Comparison of ENCODE assay signal across 1 cellular context in the genomic region with DNA sequence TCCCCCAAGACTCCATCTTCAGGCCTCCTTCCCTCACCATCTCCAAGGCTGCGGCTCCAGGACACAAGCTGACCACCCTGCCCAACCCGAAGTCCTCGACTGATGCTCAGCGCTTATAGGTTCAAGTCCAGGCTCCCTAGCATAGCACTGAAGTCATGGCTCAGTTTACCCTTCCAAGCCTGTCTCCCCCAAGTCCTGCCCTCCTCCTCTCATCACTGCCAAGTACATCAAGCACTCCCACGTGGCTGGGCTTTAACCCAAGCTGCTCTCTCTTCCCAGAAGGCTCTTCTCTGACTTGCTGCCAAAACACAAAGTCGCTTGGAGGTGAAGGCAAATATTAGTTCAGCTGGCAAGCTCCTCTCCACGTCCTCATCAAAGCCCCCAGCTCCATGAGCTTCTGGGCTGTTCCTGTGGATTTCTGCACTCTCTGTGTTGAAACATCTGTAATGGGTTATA.
TF ChIP-seq lines count a peak whose summit lies in the region.

No MANE protein-coding gene starts in this region.

TF ChIP-seq in HepG2, 621 proteins besides CTCF, POLR2A, EP300 and RAD21 (continued from another document and continues in another):
- TF ChIP-seq, protein P1, sequence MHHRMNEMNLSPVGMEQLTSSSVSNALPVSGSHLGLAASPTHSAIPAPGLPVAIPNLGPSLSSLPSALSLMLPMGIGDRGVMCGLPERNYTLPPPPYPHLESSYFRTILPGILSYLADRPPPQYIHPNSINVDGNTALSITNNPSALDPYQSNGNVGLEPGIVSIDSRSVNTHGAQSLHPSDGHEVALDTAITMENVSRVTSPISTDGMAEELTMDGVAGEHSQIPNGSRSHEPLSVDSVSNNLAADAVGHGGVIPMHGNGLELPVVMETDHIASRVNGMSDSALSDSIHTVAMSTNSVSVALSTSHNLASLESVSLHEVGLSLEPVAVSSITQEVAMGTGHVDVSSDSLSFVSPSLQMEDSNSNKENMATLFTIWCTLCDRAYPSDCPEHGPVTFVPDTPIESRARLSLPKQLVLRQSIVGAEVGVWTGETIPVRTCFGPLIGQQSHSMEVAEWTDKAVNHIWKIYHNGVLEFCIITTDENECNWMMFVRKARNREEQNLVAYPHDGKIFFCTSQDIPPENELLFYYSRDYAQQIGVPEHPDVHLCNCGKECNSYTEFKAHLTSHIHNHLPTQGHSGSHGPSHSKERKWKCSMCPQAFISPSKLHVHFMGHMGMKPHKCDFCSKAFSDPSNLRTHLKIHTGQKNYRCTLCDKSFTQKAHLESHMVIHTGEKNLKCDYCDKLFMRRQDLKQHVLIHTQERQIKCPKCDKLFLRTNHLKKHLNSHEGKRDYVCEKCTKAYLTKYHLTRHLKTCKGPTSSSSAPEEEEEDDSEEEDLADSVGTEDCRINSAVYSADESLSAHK (CRISPR knock-in tag; IDR thresholded peaks at IDR 0.05; ENCODE audit: borderline replicate concordance), result no peak
- TF ChIP-seq NONO (IDR thresholded peaks at IDR 0.05), result no peak
- TF ChIP-seq NONO (CRISPR knock-in tag; conservative IDR thresholded peaks at IDR 0.05), result 0 out of 2 replicates have a peak, but pooled peaks have one; percentile 20
- no peak for TF ChIP-seq ZNF431 (CRISPR knock-in tag; IDR thresholded peaks at IDR 0.05; ENCODE audit: borderline replicate concordance, low read depth)
- TF ChIP-seq, protein P2, sequence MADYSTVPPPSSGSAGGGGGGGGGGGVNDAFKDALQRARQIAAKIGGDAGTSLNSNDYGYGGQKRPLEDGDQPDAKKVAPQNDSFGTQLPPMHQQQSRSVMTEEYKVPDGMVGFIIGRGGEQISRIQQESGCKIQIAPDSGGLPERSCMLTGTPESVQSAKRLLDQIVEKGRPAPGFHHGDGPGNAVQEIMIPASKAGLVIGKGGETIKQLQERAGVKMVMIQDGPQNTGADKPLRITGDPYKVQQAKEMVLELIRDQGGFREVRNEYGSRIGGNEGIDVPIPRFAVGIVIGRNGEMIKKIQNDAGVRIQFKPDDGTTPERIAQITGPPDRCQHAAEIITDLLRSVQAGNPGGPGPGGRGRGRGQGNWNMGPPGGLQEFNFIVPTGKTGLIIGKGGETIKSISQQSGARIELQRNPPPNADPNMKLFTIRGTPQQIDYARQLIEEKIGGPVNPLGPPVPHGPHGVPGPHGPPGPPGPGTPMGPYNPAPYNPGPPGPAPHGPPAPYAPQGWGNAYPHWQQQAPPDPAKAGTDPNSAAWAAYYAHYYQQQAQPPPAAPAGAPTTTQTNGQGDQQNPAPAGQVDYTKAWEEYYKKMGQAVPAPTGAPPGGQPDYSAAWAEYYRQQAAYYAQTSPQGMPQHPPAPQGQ (CRISPR knock-in tag; IDR thresholded peaks at IDR 0.05; ENCODE audit: borderline replicate concordance), result no peak
- no peak for TF ChIP-seq KLF13 (CRISPR knock-in tag; IDR thresholded peaks at IDR 0.05)
- TF ChIP-seq ARID2 (CRISPR knock-in tag; IDR thresholded peaks at IDR 0.05; ENCODE audit: borderline replicate concordance), result no peak
- TF ChIP-seq ZNF616 (CRISPR knock-in tag; IDR thresholded peaks at IDR 0.05; ENCODE audit: low read depth), result no peak
- TF ChIP-seq ZMYM4 (CRISPR knock-in tag; IDR thresholded peaks at IDR 0.05), result peak; percentile 78
- TF ChIP-seq, protein P3, sequence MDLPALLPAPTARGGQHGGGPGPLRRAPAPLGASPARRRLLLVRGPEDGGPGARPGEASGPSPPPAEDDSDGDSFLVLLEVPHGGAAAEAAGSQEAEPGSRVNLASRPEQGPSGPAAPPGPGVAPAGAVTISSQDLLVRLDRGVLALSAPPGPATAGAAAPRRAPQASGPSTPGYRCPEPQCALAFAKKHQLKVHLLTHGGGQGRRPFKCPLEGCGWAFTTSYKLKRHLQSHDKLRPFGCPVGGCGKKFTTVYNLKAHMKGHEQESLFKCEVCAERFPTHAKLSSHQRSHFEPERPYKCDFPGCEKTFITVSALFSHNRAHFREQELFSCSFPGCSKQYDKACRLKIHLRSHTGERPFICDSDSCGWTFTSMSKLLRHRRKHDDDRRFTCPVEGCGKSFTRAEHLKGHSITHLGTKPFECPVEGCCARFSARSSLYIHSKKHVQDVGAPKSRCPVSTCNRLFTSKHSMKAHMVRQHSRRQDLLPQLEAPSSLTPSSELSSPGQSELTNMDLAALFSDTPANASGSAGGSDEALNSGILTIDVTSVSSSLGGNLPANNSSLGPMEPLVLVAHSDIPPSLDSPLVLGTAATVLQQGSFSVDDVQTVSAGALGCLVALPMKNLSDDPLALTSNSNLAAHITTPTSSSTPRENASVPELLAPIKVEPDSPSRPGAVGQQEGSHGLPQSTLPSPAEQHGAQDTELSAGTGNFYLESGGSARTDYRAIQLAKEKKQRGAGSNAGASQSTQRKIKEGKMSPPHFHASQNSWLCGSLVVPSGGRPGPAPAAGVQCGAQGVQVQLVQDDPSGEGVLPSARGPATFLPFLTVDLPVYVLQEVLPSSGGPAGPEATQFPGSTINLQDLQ (CRISPR knock-in tag; IDR thresholded peaks at IDR 0.05), result no peak
- TF ChIP-seq, protein P4, sequence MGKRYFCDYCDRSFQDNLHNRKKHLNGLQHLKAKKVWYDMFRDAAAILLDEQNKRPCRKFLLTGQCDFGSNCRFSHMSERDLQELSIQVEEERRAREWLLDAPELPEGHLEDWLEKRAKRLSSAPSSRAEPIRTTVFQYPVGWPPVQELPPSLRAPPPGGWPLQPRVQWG (CRISPR knock-in tag; IDR thresholded peaks at IDR 0.05; ENCODE audit: borderline replicate concordance, low read depth), result no peak
- TF ChIP-seq, protein P5, sequence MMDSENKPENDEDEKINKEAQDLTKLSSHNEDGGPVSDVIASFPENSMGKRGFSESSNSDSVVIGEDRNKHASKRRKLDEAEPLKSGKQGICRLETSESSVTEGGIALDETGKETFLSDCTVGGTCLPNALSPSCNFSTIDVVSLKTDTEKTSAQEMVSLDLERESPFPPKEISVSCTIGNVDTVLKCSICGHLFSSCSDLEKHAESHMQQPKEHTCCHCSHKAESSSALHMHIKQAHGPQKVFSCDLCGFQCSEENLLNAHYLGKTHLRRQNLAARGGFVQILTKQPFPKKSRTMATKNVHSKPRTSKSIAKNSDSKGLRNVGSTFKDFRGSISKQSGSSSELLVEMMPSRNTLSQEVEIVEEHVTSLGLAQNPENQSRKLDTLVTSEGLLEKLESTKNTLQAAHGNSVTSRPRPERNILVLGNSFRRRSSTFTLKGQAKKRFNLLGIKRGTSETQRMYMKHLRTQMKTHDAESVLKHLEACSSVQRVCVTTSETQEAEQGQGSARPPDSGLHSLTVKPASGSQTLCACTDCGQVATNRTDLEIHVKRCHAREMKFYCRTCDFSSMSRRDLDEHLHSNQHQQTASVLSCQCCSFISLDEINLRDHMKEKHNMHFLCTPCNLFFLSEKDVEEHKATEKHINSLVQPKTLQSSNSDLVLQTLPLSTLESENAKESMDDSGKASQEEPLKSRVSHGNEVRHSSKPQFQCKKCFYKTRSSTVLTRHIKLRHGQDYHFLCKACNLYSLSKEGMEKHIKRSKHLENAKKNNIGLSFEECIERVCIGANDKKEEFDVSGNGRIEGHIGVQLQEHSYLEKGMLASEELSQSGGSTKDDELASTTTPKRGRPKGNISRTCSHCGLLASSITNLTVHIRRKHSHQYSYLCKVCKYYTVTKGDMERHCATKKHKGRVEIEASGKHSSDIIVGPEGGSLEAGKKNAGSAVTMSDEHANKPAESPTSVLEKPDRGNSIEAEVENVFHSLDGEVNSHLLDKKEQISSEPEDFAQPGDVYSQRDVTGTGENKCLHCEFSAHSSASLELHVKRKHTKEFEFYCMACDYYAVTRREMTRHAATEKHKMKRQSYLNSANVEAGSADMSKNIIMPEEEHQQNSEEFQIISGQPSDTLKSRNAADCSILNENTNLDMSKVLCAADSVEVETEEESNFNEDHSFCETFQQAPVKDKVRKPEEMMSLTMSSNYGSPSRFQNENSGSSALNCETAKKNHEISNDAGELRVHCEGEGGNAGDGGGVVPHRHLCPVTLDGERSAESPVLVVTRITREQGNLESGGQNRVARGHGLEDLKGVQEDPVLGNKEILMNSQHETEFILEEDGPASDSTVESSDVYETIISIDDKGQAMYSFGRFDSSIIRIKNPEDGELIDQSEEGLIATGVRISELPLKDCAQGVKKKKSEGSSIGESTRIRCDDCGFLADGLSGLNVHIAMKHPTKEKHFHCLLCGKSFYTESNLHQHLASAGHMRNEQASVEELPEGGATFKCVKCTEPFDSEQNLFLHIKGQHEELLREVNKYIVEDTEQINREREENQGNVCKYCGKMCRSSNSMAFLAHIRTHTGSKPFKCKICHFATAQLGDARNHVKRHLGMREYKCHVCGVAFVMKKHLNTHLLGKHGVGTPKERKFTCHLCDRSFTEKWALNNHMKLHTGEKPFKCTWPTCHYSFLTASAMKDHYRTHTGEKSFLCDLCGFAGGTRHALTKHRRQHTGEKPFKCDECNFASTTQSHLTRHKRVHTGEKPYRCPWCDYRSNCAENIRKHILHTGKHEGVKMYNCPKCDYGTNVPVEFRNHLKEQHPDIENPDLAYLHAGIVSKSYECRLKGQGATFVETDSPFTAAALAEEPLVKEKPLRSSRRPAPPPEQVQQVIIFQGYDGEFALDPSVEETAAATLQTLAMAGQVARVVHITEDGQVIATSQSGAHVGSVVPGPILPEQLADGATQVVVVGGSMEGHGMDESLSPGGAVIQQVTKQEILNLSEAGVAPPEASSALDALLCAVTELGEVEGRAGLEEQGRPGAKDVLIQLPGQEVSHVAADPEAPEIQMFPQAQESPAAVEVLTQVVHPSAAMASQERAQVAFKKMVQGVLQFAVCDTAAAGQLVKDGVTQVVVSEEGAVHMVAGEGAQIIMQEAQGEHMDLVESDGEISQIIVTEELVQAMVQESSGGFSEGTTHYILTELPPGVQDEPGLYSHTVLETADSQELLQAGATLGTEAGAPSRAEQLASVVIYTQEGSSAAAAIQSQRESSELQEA (CRISPR knock-in tag; IDR thresholded peaks at IDR 0.05; ENCODE audit: not compliant biosample characterization), result no peak
- TF ChIP-seq, protein P6, sequence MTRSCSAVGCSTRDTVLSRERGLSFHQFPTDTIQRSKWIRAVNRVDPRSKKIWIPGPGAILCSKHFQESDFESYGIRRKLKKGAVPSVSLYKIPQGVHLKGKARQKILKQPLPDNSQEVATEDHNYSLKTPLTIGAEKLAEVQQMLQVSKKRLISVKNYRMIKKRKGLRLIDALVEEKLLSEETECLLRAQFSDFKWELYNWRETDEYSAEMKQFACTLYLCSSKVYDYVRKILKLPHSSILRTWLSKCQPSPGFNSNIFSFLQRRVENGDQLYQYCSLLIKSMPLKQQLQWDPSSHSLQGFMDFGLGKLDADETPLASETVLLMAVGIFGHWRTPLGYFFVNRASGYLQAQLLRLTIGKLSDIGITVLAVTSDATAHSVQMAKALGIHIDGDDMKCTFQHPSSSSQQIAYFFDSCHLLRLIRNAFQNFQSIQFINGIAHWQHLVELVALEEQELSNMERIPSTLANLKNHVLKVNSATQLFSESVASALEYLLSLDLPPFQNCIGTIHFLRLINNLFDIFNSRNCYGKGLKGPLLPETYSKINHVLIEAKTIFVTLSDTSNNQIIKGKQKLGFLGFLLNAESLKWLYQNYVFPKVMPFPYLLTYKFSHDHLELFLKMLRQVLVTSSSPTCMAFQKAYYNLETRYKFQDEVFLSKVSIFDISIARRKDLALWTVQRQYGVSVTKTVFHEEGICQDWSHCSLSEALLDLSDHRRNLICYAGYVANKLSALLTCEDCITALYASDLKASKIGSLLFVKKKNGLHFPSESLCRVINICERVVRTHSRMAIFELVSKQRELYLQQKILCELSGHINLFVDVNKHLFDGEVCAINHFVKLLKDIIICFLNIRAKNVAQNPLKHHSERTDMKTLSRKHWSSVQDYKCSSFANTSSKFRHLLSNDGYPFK (CRISPR knock-in tag; IDR thresholded peaks at IDR 0.05; ENCODE audit: borderline replicate concordance), result no peak
- TF ChIP-seq ZIK1 (CRISPR knock-in tag; IDR thresholded peaks at IDR 0.05; ENCODE audit: borderline replicate concordance, low read depth), result no peak
- TF ChIP-seq NFKBIZ (CRISPR knock-in tag; IDR thresholded peaks at IDR 0.05), result no peak
- no peak for TF ChIP-seq MIXL1 (CRISPR knock-in tag; IDR thresholded peaks at IDR 0.05)
- peak; percentile 86; the same call in 1 of the 2 replicates for TF ChIP-seq ZNF292 (CRISPR knock-in tag; IDR thresholded peaks at IDR 0.05; ENCODE audit: borderline replicate concordance, low read depth)
- TF ChIP-seq TSC22D2 (CRISPR knock-in tag; IDR thresholded peaks at IDR 0.05; ENCODE audit: borderline replicate concordance), result no peak
- no peak for TF ChIP-seq ZNF282 (IDR thresholded peaks at IDR 0.05; ENCODE audit: partially characterized antibody)
- TF ChIP-seq, protein P7, sequence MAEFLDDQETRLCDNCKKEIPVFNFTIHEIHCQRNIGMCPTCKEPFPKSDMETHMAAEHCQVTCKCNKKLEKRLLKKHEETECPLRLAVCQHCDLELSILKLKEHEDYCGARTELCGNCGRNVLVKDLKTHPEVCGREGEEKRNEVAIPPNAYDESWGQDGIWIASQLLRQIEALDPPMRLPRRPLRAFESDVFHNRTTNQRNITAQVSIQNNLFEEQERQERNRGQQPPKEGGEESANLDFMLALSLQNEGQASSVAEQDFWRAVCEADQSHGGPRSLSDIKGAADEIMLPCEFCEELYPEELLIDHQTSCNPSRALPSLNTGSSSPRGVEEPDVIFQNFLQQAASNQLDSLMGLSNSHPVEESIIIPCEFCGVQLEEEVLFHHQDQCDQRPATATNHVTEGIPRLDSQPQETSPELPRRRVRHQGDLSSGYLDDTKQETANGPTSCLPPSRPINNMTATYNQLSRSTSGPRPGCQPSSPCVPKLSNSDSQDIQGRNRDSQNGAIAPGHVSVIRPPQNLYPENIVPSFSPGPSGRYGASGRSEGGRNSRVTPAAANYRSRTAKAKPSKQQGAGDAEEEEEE (CRISPR knock-in tag; IDR thresholded peaks at IDR 0.05; ENCODE audit: borderline replicate concordance), result no peak
- 0 out of 2 replicates have a peak, but pooled peaks have one; percentile 42 for TF ChIP-seq NFIC (IDR thresholded peaks at IDR 0.05; ENCODE audit: low read length)
- TF ChIP-seq, protein P8, sequence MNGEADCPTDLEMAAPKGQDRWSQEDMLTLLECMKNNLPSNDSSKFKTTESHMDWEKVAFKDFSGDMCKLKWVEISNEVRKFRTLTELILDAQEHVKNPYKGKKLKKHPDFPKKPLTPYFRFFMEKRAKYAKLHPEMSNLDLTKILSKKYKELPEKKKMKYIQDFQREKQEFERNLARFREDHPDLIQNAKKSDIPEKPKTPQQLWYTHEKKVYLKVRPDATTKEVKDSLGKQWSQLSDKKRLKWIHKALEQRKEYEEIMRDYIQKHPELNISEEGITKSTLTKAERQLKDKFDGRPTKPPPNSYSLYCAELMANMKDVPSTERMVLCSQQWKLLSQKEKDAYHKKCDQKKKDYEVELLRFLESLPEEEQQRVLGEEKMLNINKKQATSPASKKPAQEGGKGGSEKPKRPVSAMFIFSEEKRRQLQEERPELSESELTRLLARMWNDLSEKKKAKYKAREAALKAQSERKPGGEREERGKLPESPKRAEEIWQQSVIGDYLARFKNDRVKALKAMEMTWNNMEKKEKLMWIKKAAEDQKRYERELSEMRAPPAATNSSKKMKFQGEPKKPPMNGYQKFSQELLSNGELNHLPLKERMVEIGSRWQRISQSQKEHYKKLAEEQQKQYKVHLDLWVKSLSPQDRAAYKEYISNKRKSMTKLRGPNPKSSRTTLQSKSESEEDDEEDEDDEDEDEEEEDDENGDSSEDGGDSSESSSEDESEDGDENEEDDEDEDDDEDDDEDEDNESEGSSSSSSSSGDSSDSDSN (CRISPR knock-in tag; IDR thresholded peaks at IDR 0.05), result no peak
